9 cellular contexts compared by ENCODE assay signal in the genomic region with DNA sequence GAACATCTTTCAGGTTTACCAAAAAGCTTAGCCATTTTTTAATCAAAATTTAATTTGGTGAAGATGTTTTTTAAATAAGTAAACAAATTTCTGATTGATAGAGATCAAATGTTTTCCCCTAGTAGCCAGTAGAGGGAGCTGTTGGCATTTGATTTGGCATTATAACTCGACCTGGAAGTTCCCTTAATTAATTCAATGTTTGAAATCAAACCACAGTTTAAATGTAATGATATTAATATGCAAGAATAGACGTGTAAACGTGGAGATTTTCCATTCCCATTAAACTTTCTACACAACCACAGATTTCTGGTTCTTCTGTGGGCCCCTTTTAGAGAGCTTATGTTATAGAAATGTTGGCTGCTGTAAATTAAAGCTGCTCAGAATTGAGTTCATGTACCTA.
DNase-seq lines count a peak whose midpoint lies in the region; ATAC-seq and TF ChIP-seq lines count a peak whose summit lies in the region.
"Had no signal": no experiment of that assay in that cellular context is flagged by ENCODE, and none has a peak within 500 bp of the region (broad histone marks: within the 10 kb centered on the region; RNA-seq: fewer than 3 reads in every experiment).

No MANE protein-coding gene starts in this region.

- no peaks in the 10 kb centered on the region for H3K4me1 ChIP-seq in Peyer's patch
- peaks cover 13 to 32% (median 27%) of the 10 kb centered on the region in 4 donors for H3K4me1 ChIP-seq in esophagus muscularis mucosa
- no peaks in the 10 kb centered on the region for H3K4me1 ChIP-seq in osteoblast (ENCODE audit: insufficient read depth, low read length)

- TF ChIP-seq POLR2A in Peyer's patch (IDR thresholded peaks at IDR 0.05) = no peak
- no peak for TF ChIP-seq POLR2A in esophagus muscularis mucosa (IDR thresholded peaks at IDR 0.05; ENCODE audit: low read depth)

- no peak for ATAC-seq in HG03460 (IDR thresholded peaks at IDR 0.05; ENCODE audit: unreplicated experiment)
- no peak for ATAC-seq in HG03432 (IDR thresholded peaks at IDR 0.05; ENCODE audit: unreplicated experiment)
- no peak for ATAC-seq in HG02852 (IDR thresholded peaks at IDR 0.05; ENCODE audit: unreplicated experiment)
- ATAC-seq: naive thymus-derived CD4-positive, alpha-beta T cell had no signal

- no peaks in the 10 kb centered on the region for H4K20me1 ChIP-seq in osteoblast (ENCODE audit: insufficient read depth, low read length)

- DNase-seq in DMS 273 treated with DMSO at 0.1 percent for 48 hours (lab: John Stamatoyannopoulos, UW) (peak; percentile 61), Peyer's patch (no peak), esophagus muscularis mucosa (ENCODE audit: extremely low spot score) (no peak), osteoblast (ENCODE audit: insufficient read length, low spot score, missing footprints) (peak; percentile 6)
- DNase-seq in Jurkat, Clone E6-1 (ENCODE audit: low read depth, low spot score) = peak; percentile 37

- H3K4me2 ChIP-seq in osteoblast (ENCODE audit: insufficient read depth, low read length) = no peak overlapping the region

- no peak overlapping the region for H2AFZ ChIP-seq in osteoblast (ENCODE audit: low read length)

- intact Hi-C loops in esophagus muscularis mucosa (cut with DNase I) = loop anchor here (5.0 to 10.0 kb wide), 3 partner anchors 75 to 667 kb away; no protein-coding TSS in a partner anchor

- H3K27ac ChIP-seq in Peyer's patch (no peak overlapping the region), esophagus muscularis mucosa (replicated peaks in 1 of 4) (peak overlapping the region in 3 of 4 donors; percentile 9 to 37 (median 32)), osteoblast (ENCODE audit: low read depth, low read length) (no peak overlapping the region)

- TF ChIP-seq EP300 in esophagus muscularis mucosa (IDR thresholded peaks at IDR 0.05) = no peak

- no peak overlapping the region for H3K4me3 ChIP-seq in Jurkat, Clone E6-1 (ENCODE audit: low read length)
- H3K4me3 ChIP-seq in Peyer's patch (no peak overlapping the region), esophagus muscularis mucosa (no peak overlapping the region), osteoblast (ENCODE audit: insufficient read depth, low read length) (no peak overlapping the region)

- TF ChIP-seq CTCF in Peyer's patch (IDR thresholded peaks at IDR 0.05) = peak; percentile 5 to 84 (median 65)
- peak; percentile 69 to 79 (median 74) for TF ChIP-seq CTCF in esophagus muscularis mucosa (IDR thresholded peaks at IDR 0.05)
- TF ChIP-seq CTCF in osteoblast (IDR thresholded peaks at IDR 0.05; ENCODE audit: extremely low read depth, low read depth, low read length) = peak; percentile 71

- no peaks in the 10 kb centered on the region for H3K79me2 ChIP-seq in osteoblast (ENCODE audit: insufficient read depth, low read length)

- H3K36me3 ChIP-seq in Peyer's patch (no peaks in the 10 kb centered on the region), esophagus muscularis mucosa (no peaks in the 10 kb centered on the region), osteoblast (ENCODE audit: insufficient read depth, low read length) (no peaks in the 10 kb centered on the region)

- 0% methylated on average over 3 of the region's 3 CpGs for WGBS in esophagus muscularis mucosa

- no peaks in the 10 kb centered on the region for H3K27me3 ChIP-seq in Peyer's patch
- no peaks in the 10 kb centered on the region for H3K27me3 ChIP-seq in esophagus muscularis mucosa
- H3K27me3 ChIP-seq in osteoblast (ENCODE audit: insufficient read depth, low read length) = peaks cover 23% of the 10 kb centered on the region

- no peaks in the 10 kb centered on the region for H3K9me3 ChIP-seq in Peyer's patch
- H3K9me3 ChIP-seq in esophagus muscularis mucosa = no peaks in the 10 kb centered on the region
- H3K9me3 ChIP-seq in osteoblast (ENCODE audit: low read depth, low read length) = no peaks in the 10 kb centered on the region

Comparison
In these comparisons a context has a peak if more than half of its experiments do, and no peak if none do; other contexts are left out.
1. DNase-seq: peak in DMS 273 treated with DMSO at 0.1 percent for 48 hours (single experiment), Jurkat, Clone E6-1 (single experiment) and osteoblast (single experiment); none in Peyer's patch (0 of 3) and esophagus muscularis mucosa (single experiment).
2. H3K27ac ChIP-seq: peak in esophagus muscularis mucosa (3 of 4); none in Peyer's patch (0 of 4) and osteoblast (single experiment).
3. Peak in every context shown above with its lines, with median percentiles within 50 percentile points of each other: CTCF ChIP-seq.